8 cellular contexts compared by ENCODE assay signal in genomic region chr3:169149349-169149890, GRCh38.
A peak's percentile ranks its signal among the peaks of the same experiment; 100 is the strongest.
DNase-seq lines count a peak whose midpoint lies in the region; ATAC-seq and TF ChIP-seq lines count a peak whose summit lies in the region.

No MANE protein-coding gene starts in this region.

- under 1% methylated on average over 11 of the region's 30 CpGs for WGBS in right lobe of liver (ENCODE audit: insufficient coverage, low coverage, low lambda C conversion rate, missing lambda C conversion rate)

- H3K27me3 ChIP-seq in BE2C (peaks cover 49% of the 10 kb centered on the region), right lobe of liver (peaks cover 7 to 38% of the 10 kb centered on the region in 2 donors)

- ATAC-seq in HG03432 (IDR thresholded peaks at IDR 0.05; ENCODE audit: unreplicated experiment) = peak; percentile 99
- peak; percentile 94 to 98 (median 97) for ATAC-seq in right lobe of liver

- DNase-seq in BE2C (peak; percentile 89), GM19240 (ENCODE audit: insufficient read length, low spot score) (peak; percentile 12), NCI-H345 treated with DMSO at 0.1 percent for 48 hours (lab: John Stamatoyannopoulos, UW; ENCODE audit: unreplicated experiment) (peak; percentile 53), dermis blood vessel endothelial cell (peak; percentile 94), right lobe of liver (peak; percentile 86 to 88 (median 86))
- DNase-seq in activated CD4-positive, alpha-beta T cell treated with anti-CD3 and anti-CD28 coated beads for 4 hours = peak; percentile 47 to 51
- DNase-seq in stimulated activated CD4-positive, alpha-beta T cell treated with anti-CD3 and anti-CD28 coated beads, Interleukin-4, amount 100 ng/mL, for 24 hours = peak; percentile 71

- H3K9me3 ChIP-seq in BE2C = no peaks in the 10 kb centered on the region
- H3K9me3 ChIP-seq in right lobe of liver = no peaks in the 10 kb centered on the region

- H3K36me3 ChIP-seq in BE2C (no peaks in the 10 kb centered on the region), right lobe of liver (no peaks in the 10 kb centered on the region)

- peak overlapping the region; percentile 55 for H3K4me3 ChIP-seq in BE2C (ENCODE audit: low read depth, low read length)
- peak overlapping the region in 1 of 3 donors; percentile 11 for H3K4me3 ChIP-seq in right lobe of liver

- intact Hi-C loops in right lobe of liver (cut with DNase I) = no loop called here

- TF ChIP-seq POLR2A in right lobe of liver (IDR thresholded peaks at IDR 0.05) = no peak

- peak overlapping the region in 1 of 3 donors; percentile 10 for H3K27ac ChIP-seq in right lobe of liver

- TF ChIP-seq CTCF in BE2C (IDR thresholded peaks at IDR 0.05; ENCODE audit: low read depth, low read length) = peak; percentile 88
- TF ChIP-seq CTCF in right lobe of liver (IDR thresholded peaks at IDR 0.05) = peak; percentile 75 to 87 (median 82)

- H3K4me1 ChIP-seq in BE2C (peaks cover 6% of the 10 kb centered on the region), right lobe of liver (peaks cover 0 to 20% (median 6%) of the 10 kb centered on the region in 4 donors)

Comparison
In these comparisons a context has a peak if more than half of its experiments do, and no peak if none do; other contexts are left out.
1. DNase-seq: peak in every context shown above with its lines; median percentile 94 in dermis blood vessel endothelial cell; 89 in BE2C; 86 in right lobe of liver; 71 in stimulated activated CD4-positive, alpha-beta T cell treated with anti-CD3 and anti-CD28 coated beads, Interleukin-4, amount 100 ng/mL, for 24 hours; 53 in NCI-H345 treated with DMSO at 0.1 percent for 48 hours; 49 in activated CD4-positive, alpha-beta T cell treated with anti-CD3 and anti-CD28 coated beads for 4 hours; 12 in GM19240.